Comparison of ENCODE assay signal across 28 cellular contexts in the genomic region with DNA sequence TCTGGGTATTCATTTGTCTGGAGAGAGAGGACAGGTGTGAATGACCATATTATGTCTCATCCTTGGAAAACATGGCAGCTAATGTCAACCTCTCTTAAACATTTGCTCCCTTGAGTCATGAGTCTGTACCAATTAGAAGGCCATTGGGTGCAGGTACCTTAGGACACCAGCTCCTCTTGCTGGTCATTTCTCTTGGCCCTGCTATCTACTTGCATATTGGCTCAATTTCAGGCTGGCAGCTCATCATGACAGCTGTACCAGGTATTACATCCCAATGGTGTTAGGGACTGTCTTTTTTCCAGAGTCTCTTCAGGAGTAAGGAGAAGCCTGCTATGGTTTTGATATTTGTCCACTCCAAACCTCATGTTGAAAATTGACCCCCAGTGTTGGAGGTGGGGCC.
"Had no signal": no experiment of that assay in that cellular context is flagged by ENCODE, and none has a peak within 500 bp of the region (broad histone marks: within the 10 kb centered on the region; RNA-seq: fewer than 3 reads in every experiment).

No MANE protein-coding gene starts in this region.

- H3K4me3 ChIP-seq: adrenal gland, body of pancreas had no signal

- DNase-seq: activated CD4-positive, alpha-beta memory T cell treated with anti-CD3 and anti-CD28 coated beads for 36 hours; activated CD4-positive, alpha-beta T cell treated with anti-CD3 and anti-CD28 coated beads for 36 hours; activated CD4-positive, alpha-beta T cell treated with anti-CD3 and anti-CD28 coated beads, Interleukin-2, amount 10 ng/mL, durations not matched to agents 24 days and 14 days; activated CD4-positive, CD25-positive, alpha-beta regulatory T cell; activated CD4-positive, CD25-positive, alpha-beta regulatory T cell treated with anti-CD3 and anti-CD28 coated beads, Interleukin-2, amount 50 U/mL, for 72 hours; activated CD8-positive, alpha-beta memory T cell treated with anti-CD3 and anti-CD28 coated beads, Interleukin-2, amount 10 ng/mL, durations not matched to agents 7 days and 5 days; activated CD8-positive, alpha-beta memory T cell treated with anti-CD3 and anti-CD28 coated beads, Interleukin-2, amount 50 U/mL, for 4 hours; activated CD8-positive, alpha-beta T cell treated with anti-CD3 and anti-CD28 coated beads, Interleukin-2, amount 10 ng/mL, durations not matched to agents 7 days and 5 days; activated effector memory CD4-positive, alpha-beta T cell treated with anti-CD3 and anti-CD28 coated beads, Interleukin-2, amount 50 U/mL, for 16 hours; activated naive CD4-positive, alpha-beta T cell treated with anti-CD3 and anti-CD28 coated beads for 36 hours; activated naive CD8-positive, alpha-beta T cell treated with anti-CD3 and anti-CD28 coated beads for 36 hours; activated naive CD8-positive, alpha-beta T cell treated with anti-CD3 and anti-CD28 coated beads, Interleukin-2, amount 50 U/mL, for 24 hours; activated T-cell treated with anti-CD3 and anti-CD28 coated beads, Interleukin-2, amount 50 U/mL, for 1 hour; activated T-cell treated with anti-CD3 and anti-CD28 coated beads, Interleukin-2, amount 50 U/mL, for 48 hours; adrenal gland; amygdala; aorta; body of pancreas; caudate nucleus; cortex of kidney; dermis blood vessel endothelial cell; effector CD4-positive, alpha-beta T cell; effector memory CD8-positive, alpha-beta T cell; foreskin melanocyte; head of caudate nucleus; T-helper 2 cell had no signal

- FAIRE-seq: colon had no signal

- ATAC-seq: activated CD4-positive, alpha-beta T cell treated with anti-CD3 and anti-CD28 coated beads for 36 hours; activated CD8-positive, alpha-beta memory T cell treated with anti-CD3 and anti-CD28 coated beads, Interleukin-2, amount 10 ng/mL, durations not matched to agents 7 days and 5 days; activated CD8-positive, alpha-beta T cell treated with anti-CD3 and anti-CD28 coated beads, Interleukin-2, amount 10 ng/mL, durations not matched to agents 7 days and 5 days; activated naive CD8-positive, alpha-beta T cell treated with anti-CD3 and anti-CD28 coated beads, Interleukin-2, amount 50 U/mL, for 24 hours; body of pancreas; effector memory CD8-positive, alpha-beta T cell had no signal

- H3K27ac ChIP-seq: adrenal gland, body of pancreas, epithelial cell of prostate had no signal

- H3K4me1 ChIP-seq: adrenal gland had no signal

- H3K27me3 ChIP-seq: adrenal gland, body of pancreas had no signal

- H3K9me3 ChIP-seq: adrenal gland, body of pancreas had no signal

- H3K36me3 ChIP-seq: adrenal gland had no signal
